Comparison of ENCODE assay signal across 2 cellular contexts in the genomic region with DNA sequence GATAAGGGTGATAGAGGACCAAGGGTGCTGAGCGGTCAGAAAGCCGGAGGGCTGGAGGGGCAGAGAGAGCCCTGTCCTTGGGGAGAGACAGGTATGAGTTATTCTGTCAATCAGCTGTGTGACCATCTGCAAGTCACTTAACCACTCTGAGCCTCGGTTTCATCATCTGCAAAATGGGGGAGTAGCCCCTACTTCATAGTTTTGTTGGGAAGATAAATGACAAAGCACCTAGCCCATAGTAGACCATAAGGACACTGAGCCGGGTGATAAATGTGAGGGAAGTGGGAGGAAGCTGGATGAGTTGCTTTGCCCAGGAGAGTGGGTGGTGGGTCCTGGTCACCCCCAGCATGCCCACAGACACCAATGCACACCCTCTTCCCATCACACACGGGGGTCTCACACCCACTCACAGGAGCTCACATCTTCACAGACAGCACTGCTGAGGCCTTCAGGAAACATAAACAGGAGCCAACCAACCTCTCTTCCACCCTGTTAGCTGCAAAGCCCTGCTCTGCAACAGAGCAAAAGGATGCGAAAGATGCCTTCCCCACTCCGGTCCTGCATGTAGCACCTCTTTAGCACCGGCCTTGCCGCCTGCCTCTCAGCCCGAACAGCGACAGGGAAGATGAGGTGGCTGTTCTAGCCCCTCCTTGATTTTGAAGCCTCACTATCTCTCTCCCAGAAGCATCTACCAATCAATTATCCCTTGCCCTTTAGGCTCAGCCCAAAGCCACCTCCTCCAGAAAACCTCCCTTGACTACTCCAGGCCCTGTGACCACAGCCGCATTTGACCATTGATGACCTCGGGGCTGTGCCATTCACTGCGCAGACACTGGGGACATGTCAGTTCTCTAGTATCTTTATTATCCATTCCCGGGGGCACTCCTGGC.
TF ChIP-seq lines count a peak whose summit lies in the region.

No MANE protein-coding gene starts in this region.

TF ChIP-seq in HepG2, 621 proteins besides CTCF, POLR2A, EP300 and RAD21:
- TF ChIP-seq ZNF781 (CRISPR knock-in tag; IDR thresholded peaks at IDR 0.05; ENCODE audit: borderline replicate concordance, not compliant biosample characterization) = no peak
- peak; percentile 83 for TF ChIP-seq ZNF768 (CRISPR knock-in tag; IDR thresholded peaks at IDR 0.05)
- no peak for TF ChIP-seq HMG20B (CRISPR knock-in tag; conservative IDR thresholded peaks at IDR 0.05)
- no peak for TF ChIP-seq TMF1 (CRISPR knock-in tag; IDR thresholded peaks at IDR 0.05; ENCODE audit: low read depth)
- TF ChIP-seq NR2F1 (CRISPR knock-in tag; IDR thresholded peaks at IDR 0.05) = no peak
- TF ChIP-seq ZNF232 (CRISPR knock-in tag; IDR thresholded peaks at IDR 0.05; ENCODE audit: borderline replicate concordance) = no peak
TF ChIP-seq in HepG2: peak in this region for 1.

TF ChIP-seq in K562, 482 proteins besides CTCF, POLR2A, EP300 and RAD21 (continues in another document):
- no peak for TF ChIP-seq RBM14 (IDR thresholded peaks at IDR 0.05; ENCODE audit: borderline replicate concordance, insufficient read depth, low read depth, low read length)
- TF ChIP-seq MEIS2 (IDR thresholded peaks at IDR 0.05; ENCODE audit: partially characterized antibody) = no peak
- TF ChIP-seq, protein P1, sequence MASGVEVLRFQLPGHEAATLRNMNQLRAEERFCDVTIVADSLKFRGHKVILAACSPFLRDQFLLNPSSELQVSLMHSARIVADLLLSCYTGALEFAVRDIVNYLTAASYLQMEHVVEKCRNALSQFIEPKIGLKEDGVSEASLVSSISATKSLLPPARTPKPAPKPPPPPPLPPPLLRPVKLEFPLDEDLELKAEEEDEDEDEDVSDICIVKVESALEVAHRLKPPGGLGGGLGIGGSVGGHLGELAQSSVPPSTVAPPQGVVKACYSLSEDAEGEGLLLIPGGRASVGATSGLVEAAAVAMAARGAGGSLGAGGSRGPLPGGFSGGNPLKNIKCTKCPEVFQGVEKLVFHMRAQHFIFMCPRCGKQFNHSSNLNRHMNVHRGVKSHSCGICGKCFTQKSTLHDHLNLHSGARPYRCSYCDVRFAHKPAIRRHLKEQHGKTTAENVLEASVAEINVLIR (CRISPR knock-in tag; IDR thresholded peaks at IDR 0.05) = no peak
- peak; percentile 99 for TF ChIP-seq BCOR (IDR thresholded peaks at IDR 0.05)
- peak; percentile 93 for TF ChIP-seq SMARCA5 (IDR thresholded peaks at IDR 0.05)
- TF ChIP-seq ZKSCAN3 (CRISPR knock-in tag; IDR thresholded peaks at IDR 0.05) = no peak
- TF ChIP-seq CREB1 (IDR thresholded peaks at IDR 0.05) = no peak
- no peak for TF ChIP-seq CREB1 (CRISPR knock-in tag; IDR thresholded peaks at IDR 0.05)
- TF ChIP-seq FIP1L1 (IDR thresholded peaks at IDR 0.05; ENCODE audit: low read depth, low read length, poor library complexity, severe bottlenecking) = no peak
- no peak for TF ChIP-seq SETDB1 (IDR thresholded peaks at IDR 0.05; ENCODE audit: low read length)
- TF ChIP-seq GATAD2A (IDR thresholded peaks at IDR 0.05) = no peak
- peak; percentile 30; the same call in 1 of the 2 replicates for TF ChIP-seq NR2C2 (CRISPR knock-in tag; IDR thresholded peaks at IDR 0.05)
- no peak for TF ChIP-seq NR2C2 (tag; IDR thresholded peaks at IDR 0.05)
- TF ChIP-seq NFATC3 (IDR thresholded peaks at IDR 0.05) = no peak
- TF ChIP-seq ZNF23 (CRISPR knock-in tag; IDR thresholded peaks at IDR 0.05) = no peak
- TF ChIP-seq HMBOX1 (IDR thresholded peaks at IDR 0.05) = no peak
- TF ChIP-seq HDAC1 (IDR thresholded peaks at IDR 0.05) = 0 out of 4 replicates have a peak, but pooled peaks of 1 of the 2 experiments have one; percentile 15
- no peak for TF ChIP-seq SNIP1 (IDR thresholded peaks at IDR 0.05; ENCODE audit: low read depth)
- 0 out of 2 replicates have a peak, but pooled peaks have one; percentile 15 for TF ChIP-seq EGR1 (conservative IDR thresholded peaks at IDR 0.05)
- peak; percentile 92 for TF ChIP-seq ADNP (tag; IDR thresholded peaks at IDR 0.05)
- TF ChIP-seq HDAC2 (IDR thresholded peaks at IDR 0.05) = peak; percentile 92
- TF ChIP-seq RBM34 (IDR thresholded peaks at IDR 0.05; ENCODE audit: borderline replicate concordance, insufficient read depth, low read length) = no peak
- TF ChIP-seq COPS2 (conservative IDR thresholded peaks at IDR 0.05) = no peak
- TF ChIP-seq NFE2 (IDR thresholded peaks at IDR 0.05; ENCODE audit: low read depth) = peak; percentile 4; the same call in 1 of the 2 replicates
- TF ChIP-seq, protein P2, sequence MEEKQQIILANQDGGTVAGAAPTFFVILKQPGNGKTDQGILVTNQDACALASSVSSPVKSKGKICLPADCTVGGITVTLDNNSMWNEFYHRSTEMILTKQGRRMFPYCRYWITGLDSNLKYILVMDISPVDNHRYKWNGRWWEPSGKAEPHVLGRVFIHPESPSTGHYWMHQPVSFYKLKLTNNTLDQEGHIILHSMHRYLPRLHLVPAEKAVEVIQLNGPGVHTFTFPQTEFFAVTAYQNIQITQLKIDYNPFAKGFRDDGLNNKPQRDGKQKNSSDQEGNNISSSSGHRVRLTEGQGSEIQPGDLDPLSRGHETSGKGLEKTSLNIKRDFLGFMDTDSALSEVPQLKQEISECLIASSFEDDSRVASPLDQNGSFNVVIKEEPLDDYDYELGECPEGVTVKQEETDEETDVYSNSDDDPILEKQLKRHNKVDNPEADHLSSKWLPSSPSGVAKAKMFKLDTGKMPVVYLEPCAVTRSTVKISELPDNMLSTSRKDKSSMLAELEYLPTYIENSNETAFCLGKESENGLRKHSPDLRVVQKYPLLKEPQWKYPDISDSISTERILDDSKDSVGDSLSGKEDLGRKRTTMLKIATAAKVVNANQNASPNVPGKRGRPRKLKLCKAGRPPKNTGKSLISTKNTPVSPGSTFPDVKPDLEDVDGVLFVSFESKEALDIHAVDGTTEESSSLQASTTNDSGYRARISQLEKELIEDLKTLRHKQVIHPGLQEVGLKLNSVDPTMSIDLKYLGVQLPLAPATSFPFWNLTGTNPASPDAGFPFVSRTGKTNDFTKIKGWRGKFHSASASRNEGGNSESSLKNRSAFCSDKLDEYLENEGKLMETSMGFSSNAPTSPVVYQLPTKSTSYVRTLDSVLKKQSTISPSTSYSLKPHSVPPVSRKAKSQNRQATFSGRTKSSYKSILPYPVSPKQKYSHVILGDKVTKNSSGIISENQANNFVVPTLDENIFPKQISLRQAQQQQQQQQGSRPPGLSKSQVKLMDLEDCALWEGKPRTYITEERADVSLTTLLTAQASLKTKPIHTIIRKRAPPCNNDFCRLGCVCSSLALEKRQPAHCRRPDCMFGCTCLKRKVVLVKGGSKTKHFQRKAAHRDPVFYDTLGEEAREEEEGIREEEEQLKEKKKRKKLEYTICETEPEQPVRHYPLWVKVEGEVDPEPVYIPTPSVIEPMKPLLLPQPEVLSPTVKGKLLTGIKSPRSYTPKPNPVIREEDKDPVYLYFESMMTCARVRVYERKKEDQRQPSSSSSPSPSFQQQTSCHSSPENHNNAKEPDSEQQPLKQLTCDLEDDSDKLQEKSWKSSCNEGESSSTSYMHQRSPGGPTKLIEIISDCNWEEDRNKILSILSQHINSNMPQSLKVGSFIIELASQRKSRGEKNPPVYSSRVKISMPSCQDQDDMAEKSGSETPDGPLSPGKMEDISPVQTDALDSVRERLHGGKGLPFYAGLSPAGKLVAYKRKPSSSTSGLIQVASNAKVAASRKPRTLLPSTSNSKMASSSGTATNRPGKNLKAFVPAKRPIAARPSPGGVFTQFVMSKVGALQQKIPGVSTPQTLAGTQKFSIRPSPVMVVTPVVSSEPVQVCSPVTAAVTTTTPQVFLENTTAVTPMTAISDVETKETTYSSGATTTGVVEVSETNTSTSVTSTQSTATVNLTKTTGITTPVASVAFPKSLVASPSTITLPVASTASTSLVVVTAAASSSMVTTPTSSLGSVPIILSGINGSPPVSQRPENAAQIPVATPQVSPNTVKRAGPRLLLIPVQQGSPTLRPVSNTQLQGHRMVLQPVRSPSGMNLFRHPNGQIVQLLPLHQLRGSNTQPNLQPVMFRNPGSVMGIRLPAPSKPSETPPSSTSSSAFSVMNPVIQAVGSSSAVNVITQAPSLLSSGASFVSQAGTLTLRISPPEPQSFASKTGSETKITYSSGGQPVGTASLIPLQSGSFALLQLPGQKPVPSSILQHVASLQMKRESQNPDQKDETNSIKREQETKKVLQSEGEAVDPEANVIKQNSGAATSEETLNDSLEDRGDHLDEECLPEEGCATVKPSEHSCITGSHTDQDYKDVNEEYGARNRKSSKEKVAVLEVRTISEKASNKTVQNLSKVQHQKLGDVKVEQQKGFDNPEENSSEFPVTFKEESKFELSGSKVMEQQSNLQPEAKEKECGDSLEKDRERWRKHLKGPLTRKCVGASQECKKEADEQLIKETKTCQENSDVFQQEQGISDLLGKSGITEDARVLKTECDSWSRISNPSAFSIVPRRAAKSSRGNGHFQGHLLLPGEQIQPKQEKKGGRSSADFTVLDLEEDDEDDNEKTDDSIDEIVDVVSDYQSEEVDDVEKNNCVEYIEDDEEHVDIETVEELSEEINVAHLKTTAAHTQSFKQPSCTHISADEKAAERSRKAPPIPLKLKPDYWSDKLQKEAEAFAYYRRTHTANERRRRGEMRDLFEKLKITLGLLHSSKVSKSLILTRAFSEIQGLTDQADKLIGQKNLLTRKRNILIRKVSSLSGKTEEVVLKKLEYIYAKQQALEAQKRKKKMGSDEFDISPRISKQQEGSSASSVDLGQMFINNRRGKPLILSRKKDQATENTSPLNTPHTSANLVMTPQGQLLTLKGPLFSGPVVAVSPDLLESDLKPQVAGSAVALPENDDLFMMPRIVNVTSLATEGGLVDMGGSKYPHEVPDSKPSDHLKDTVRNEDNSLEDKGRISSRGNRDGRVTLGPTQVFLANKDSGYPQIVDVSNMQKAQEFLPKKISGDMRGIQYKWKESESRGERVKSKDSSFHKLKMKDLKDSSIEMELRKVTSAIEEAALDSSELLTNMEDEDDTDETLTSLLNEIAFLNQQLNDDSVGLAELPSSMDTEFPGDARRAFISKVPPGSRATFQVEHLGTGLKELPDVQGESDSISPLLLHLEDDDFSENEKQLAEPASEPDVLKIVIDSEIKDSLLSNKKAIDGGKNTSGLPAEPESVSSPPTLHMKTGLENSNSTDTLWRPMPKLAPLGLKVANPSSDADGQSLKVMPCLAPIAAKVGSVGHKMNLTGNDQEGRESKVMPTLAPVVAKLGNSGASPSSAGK (IDR thresholded peaks at IDR 0.05) = no peak
- TF ChIP-seq SMAD3 (CRISPR knock-in tag; conservative IDR thresholded peaks at IDR 0.05) = no peak
- no peak for TF ChIP-seq MYBL2 (IDR thresholded peaks at IDR 0.05; ENCODE audit: low read depth)
- no peak for TF ChIP-seq MYBL2 (CRISPR knock-in tag; IDR thresholded peaks at IDR 0.05; ENCODE audit: borderline replicate concordance)
- TF ChIP-seq FOXP1 (CRISPR knock-in tag; IDR thresholded peaks at IDR 0.05) = peak; percentile 26; the same call in 1 of the 2 replicates
- peak; percentile 28; the same call in 1 of the 2 replicates for TF ChIP-seq SP1 (CRISPR knock-in tag; IDR thresholded peaks at IDR 0.05)
- TF ChIP-seq KDM1A (IDR thresholded peaks at IDR 0.05) = peak; percentile 87 to 93
- no peak for TF ChIP-seq ETV6 (IDR thresholded peaks at IDR 0.05; ENCODE audit: borderline replicate concordance in 1 of 2, low read depth in 2 of 2, low read length in 1 of 2)
- no peak for TF ChIP-seq ETV6 (CRISPR knock-in tag; IDR thresholded peaks at IDR 0.05; ENCODE audit: borderline replicate concordance)
- TF ChIP-seq HMG20A (CRISPR knock-in tag; conservative IDR thresholded peaks at IDR 0.05) = no peak
- peak; percentile 48 for TF ChIP-seq CHD4 (IDR thresholded peaks at IDR 0.05; ENCODE audit: insufficient read depth, insufficient replicate concordance, low read depth, low read length, poor library complexity, severe bottlenecking)
- TF ChIP-seq CBFA2T3 (IDR thresholded peaks at IDR 0.05) = peak; percentile 20; the same call in 1 of the 2 replicates
- TF ChIP-seq ZNF384 (IDR thresholded peaks at IDR 0.05; ENCODE audit: low read depth, low read length) = no peak
- TF ChIP-seq SPI1 (IDR thresholded peaks at IDR 0.05; ENCODE audit: borderline replicate concordance, low read depth, low read length) = 0 out of 2 replicates have a peak, but pooled peaks have one; percentile 5
- no peak for TF ChIP-seq PHB2 (IDR thresholded peaks at IDR 0.05; ENCODE audit: low read depth)
- peak; percentile 98 for TF ChIP-seq RBM25 (IDR thresholded peaks at IDR 0.05; ENCODE audit: low read depth, low read length, severe bottlenecking)
- TF ChIP-seq RBM17 (IDR thresholded peaks at IDR 0.05; ENCODE audit: borderline replicate concordance, low read depth, low read length) = no peak
- no peak for TF ChIP-seq ZNF584 (CRISPR knock-in tag; IDR thresholded peaks at IDR 0.05; ENCODE audit: low read depth)
- TF ChIP-seq DPF2 (IDR thresholded peaks at IDR 0.05) = 0 out of 2 replicates have a peak, but pooled peaks have one; percentile 27
- TF ChIP-seq PHF20 (IDR thresholded peaks at IDR 0.05; ENCODE audit: partially characterized antibody) = no peak
- no peak for TF ChIP-seq HDGF (IDR thresholded peaks at IDR 0.05)
- no peak for TF ChIP-seq TBP (optimal IDR thresholded peaks at IDR 0.05; ENCODE audit: low read depth, low read length)
- no peak for TF ChIP-seq BRD4 (IDR thresholded peaks at IDR 0.05)
